Comparison of ENCODE assay signal across 25 cellular contexts in genomic region chrX:17596546-17597205, GRCh38.
DNase-seq lines count a peak whose midpoint lies in the region; ATAC-seq, FAIRE-seq and TF ChIP-seq lines count a peak whose summit lies in the region.
"Had no signal": no experiment of that assay in that cellular context is flagged by ENCODE, and none has a peak within 500 bp of the region (broad histone marks: within the 10 kb centered on the region; RNA-seq: fewer than 3 reads in every experiment).

No MANE protein-coding gene starts in this region.

- H3K4me1 Mint-ChIP-seq in HFFc6 (ENCODE audit: low read depth), result peaks cover 43% of the 10 kb centered on the region
- H3K4me1 Mint-ChIP-seq: natural killer cell had no signal

- no peak for TF ChIP-seq EP300 in transverse colon (IDR thresholded peaks at IDR 0.05; ENCODE audit: low read depth)

- peaks cover 3% of the 10 kb centered on the region; the same call in 1 of the 2 replicates for H3K27me3 Mint-ChIP-seq in HFFc6 (ENCODE audit: insufficient read depth)

- no peak overlapping the region for H3K9ac ChIP-seq in kidney (ENCODE audit: low read length in 2 of 2)

- DNase-seq in HFFc6 (no peak), T1000 (lab: John Stamatoyannopoulos, UW) (peak; percentile 3), kidney (no peak), transverse colon (no peak), left cardiac atrium (no peak), NOMO-1 (lab: John Stamatoyannopoulos, UW; ENCODE audit: unreplicated experiment in 2 of 2) (no peak), foreskin keratinocyte (no peak)
- DNase-seq: activated CD4-positive, alpha-beta memory T cell treated with anti-CD3 and anti-CD28 coated beads, Interleukin-2, amount 10 ng/mL, durations not matched to agents 7 days and 5 days; activated CD4-positive, CD25-positive, alpha-beta regulatory T cell treated with anti-CD3 and anti-CD28 coated beads, Interleukin-2, amount 50 U/mL, for 72 hours; anterior cingulate cortex; central memory CD4-positive, alpha-beta T cell; natural killer cell; NCI-H1092 treated with DMSO at 0.1 percent for 48 hours; NCI-H1930; NCI-H526; pancreas; right cardiac atrium; stimulated activated CD4-positive, alpha-beta T cell treated with anti-CD3 and anti-CD28 coated beads, Interleukin-12 subunit alpha, Interleukin-12 subunit beta, amount 100 ng/mL, for 4 hours; stimulated activated CD4-positive, alpha-beta T cell treated with anti-CD3 and anti-CD28 coated beads, Interleukin-4, amount 100 ng/mL, for 1 hour; upper lobe of right lung had no signal

- H3K36me3 Mint-ChIP-seq in HFFc6 (ENCODE audit: low read depth), result no peaks in the 10 kb centered on the region
- H3K36me3 Mint-ChIP-seq: activated naive CD4-positive, alpha-beta T cell treated with anti-CD3 and anti-CD28 coated beads, Interleukin-2, amount 50 U/mL, for 24 hours; natural killer cell had no signal

- H3K27me3 ChIP-seq in transverse colon (no peaks in the 10 kb centered on the region), foreskin keratinocyte (no peaks in the 10 kb centered on the region)
- H3K27me3 ChIP-seq: upper lobe of right lung had no signal

- intact Hi-C loops in kidney (cut with DNase I), result no loop called here
- intact Hi-C loops in transverse colon (cut with DNase I; ENCODE audit: low total_unique reads), result no loop called here
- intact Hi-C loops in left cardiac atrium (cut with DNase I), result loop anchor here (10.0 kb wide), 2 partner anchors 222 to 352 kb away; partner anchors contain the start of gene NHS (in 1 of the 2)

- H3K4me1 ChIP-seq in kidney (ENCODE audit: control insufficient read depth in 1 of 2, insufficient read depth in 1 of 2, low read depth in 1 of 2, low read length in 2 of 2), result peaks cover 33 to 51% of the 10 kb centered on the region in 2 donors
- peaks cover 0 to 31% (median 15%) of the 10 kb centered on the region in 4 donors for H3K4me1 ChIP-seq in transverse colon
- H3K4me1 ChIP-seq in foreskin keratinocyte, result peaks cover 21% of the 10 kb centered on the region
- H3K4me1 ChIP-seq: upper lobe of right lung had no signal

- H3K4me3 Mint-ChIP-seq in HFFc6, result no peak overlapping the region
- H3K4me3 Mint-ChIP-seq: activated CD4-positive, alpha-beta memory T cell treated with anti-CD3 and anti-CD28 coated beads, Interleukin-2, amount 10 ng/mL, durations not matched to agents 7 days and 5 days; activated naive CD4-positive, alpha-beta T cell treated with anti-CD3 and anti-CD28 coated beads, Interleukin-2, amount 50 U/mL, for 24 hours; dendritic cell treated with granulocyte-macrophage colony-stimulating factor and Interleukin-4, amounts not matched to agents 40 ng/mL and 50 ng/mL, for 4 days; natural killer cell had no signal

- H3K27ac ChIP-seq in kidney (ENCODE audit: low read depth in 2 of 2, low read length in 2 of 2) (peak overlapping the region; percentile 44 to 62), transverse colon (peak overlapping the region in 3 of 4 donors; percentile 16 to 31 (median 28)), foreskin keratinocyte (no peak overlapping the region)
- H3K27ac ChIP-seq: upper lobe of right lung had no signal

- no peak for TF ChIP-seq POLR2A in transverse colon (IDR thresholded peaks at IDR 0.05)

- ATAC-seq in left cardiac atrium, result no peak
- ATAC-seq in foreskin keratinocyte, result no peak
- ATAC-seq: natural killer cell, pancreas, upper lobe of right lung had no signal

- no peak for FAIRE-seq in kidney (lab: Jason Lieb, UNC)
- FAIRE-seq: endometrium, H54, pancreas had no signal

- TF ChIP-seq CTCF in HFFc6 (IDR thresholded peaks at IDR 0.05) (no peak), kidney (IDR thresholded peaks at IDR 0.05; ENCODE audit: borderline replicate concordance, extremely low read depth, insufficient read depth) (no peak), transverse colon (IDR thresholded peaks at IDR 0.05) (no peak), foreskin keratinocyte (conservative IDR thresholded peaks at IDR 0.05) (no peak)

- H3K4me3 ChIP-seq in kidney (ENCODE audit: low read length in 2 of 2), result no peak overlapping the region
- H3K4me3 ChIP-seq in transverse colon, result no peak overlapping the region
- H3K4me3 ChIP-seq: pancreas, upper lobe of right lung had no signal

- H3K36me3 ChIP-seq in kidney (ENCODE audit: control insufficient read depth in 1 of 2, insufficient read depth in 2 of 2, low read length in 2 of 2) (no peaks in the 10 kb centered on the region), transverse colon (no peaks in the 10 kb centered on the region)
- H3K36me3 ChIP-seq: pancreas, upper lobe of right lung had no signal

- 80% methylated on average over 9 of the region's 9 CpGs; no CpG with 5 or more reads in 1 of the 2 donors for WGBS in transverse colon (ENCODE audit: low coverage in 1 of 2), 2 donors

- in situ Hi-C loops in transverse colon (cut with MboI; ENCODE audit: low pct_ligation_motif_present in 1 of 4, low pct_unique_long_range_greater_than_20kb in 1 of 4, low sequenced_read_pairs in 3 of 4), result loop anchor here in 3 of 4 donors (10.0 to 25.0 kb wide), 2 partner anchors 352 to 359 kb away; no protein-coding TSS in a partner anchor

- no peaks in the 10 kb centered on the region for H3K9me3 Mint-ChIP-seq in HFFc6
- H3K9me3 Mint-ChIP-seq: activated CD4-positive, alpha-beta memory T cell treated with anti-CD3 and anti-CD28 coated beads, Interleukin-2, amount 10 ng/mL, durations not matched to agents 7 days and 5 days; activated naive CD4-positive, alpha-beta T cell treated with anti-CD3 and anti-CD28 coated beads, Interleukin-2, amount 50 U/mL, for 24 hours; activated T-helper 2 cell treated with anti-CD3 and anti-CD28 coated beads, Interferon-gamma antibody, Interleukin-2, Interleukin-4, amounts not matched to agents 10 μg/mL and 5 μg/mL and 100 μg/mL, durations not matched to agents 14 hours and 24 hours and 36 hours; dendritic cell treated with granulocyte-macrophage colony-stimulating factor and Interleukin-4, amounts not matched to agents 40 ng/mL and 50 ng/mL, for 4 days; natural killer cell had no signal

- H3K9me3 ChIP-seq in kidney (ENCODE audit: control insufficient read depth in 1 of 2, low read length in 2 of 2), result no peaks in the 10 kb centered on the region
- no peaks in the 10 kb centered on the region for H3K9me3 ChIP-seq in transverse colon
- H3K9me3 ChIP-seq: pancreas, upper lobe of right lung had no signal

- H3K27ac Mint-ChIP-seq in HFFc6, result peak overlapping the region; percentile 72; the same call in 1 of the 2 replicates
- H3K27ac Mint-ChIP-seq: activated CD4-positive, alpha-beta memory T cell treated with anti-CD3 and anti-CD28 coated beads, Interleukin-2, amount 10 ng/mL, durations not matched to agents 7 days and 5 days; activated naive CD4-positive, alpha-beta T cell treated with anti-CD3 and anti-CD28 coated beads, Interleukin-2, amount 50 U/mL, for 24 hours; activated T-helper 2 cell treated with anti-CD3 and anti-CD28 coated beads, Interferon-gamma antibody, Interleukin-2, Interleukin-4, amounts not matched to agents 10 μg/mL and 5 μg/mL and 100 μg/mL, durations not matched to agents 14 hours and 24 hours and 36 hours; dendritic cell treated with granulocyte-macrophage colony-stimulating factor and Interleukin-4, amounts not matched to agents 40 ng/mL and 50 ng/mL, for 4 days; natural killer cell had no signal

Comparison
In these comparisons a context has a peak if more than half of its experiments do, and no peak if none do; other contexts are left out.
1. intact Hi-C loops: an anchor here in left cardiac atrium (10.0 kb wide); none called in kidney and transverse colon.